ENCODE assay signal across 13 cellular contexts in the genomic region with DNA sequence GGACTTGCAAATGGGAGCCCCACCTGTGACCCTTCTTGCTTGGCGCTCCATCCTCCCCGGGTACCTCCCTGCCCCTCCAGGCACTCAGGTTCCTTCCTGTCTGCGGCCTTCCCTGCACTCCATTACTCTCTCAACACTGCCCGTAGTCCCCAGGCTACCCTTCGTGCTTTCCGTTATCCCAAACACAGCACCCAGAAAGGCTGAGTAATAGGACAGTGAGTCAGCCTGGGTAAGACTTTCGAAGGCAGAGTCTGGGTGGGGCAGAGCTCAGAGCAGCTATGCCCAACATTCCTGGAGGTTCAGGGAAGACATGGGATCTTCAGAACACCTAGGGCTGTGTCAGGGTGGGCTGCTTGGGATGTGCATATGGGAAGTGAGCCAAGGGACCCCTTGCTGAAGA. TPM values are rescaled to one million over a fixed set of nuclear protein-coding genes. Genes with fewer than 3 reads are reported as not detected.
DNase-seq lines count a peak whose midpoint lies in the region; ATAC-seq and TF ChIP-seq lines count a peak whose summit lies in the region.
"Had no signal": no experiment of that assay in that cellular context is flagged by ENCODE, and none has a peak within 500 bp of the region (broad histone marks: within the 10 kb centered on the region; RNA-seq: fewer than 3 reads in every experiment).

No MANE protein-coding gene starts in this region.

- H3K27ac ChIP-seq in mesodermal cell (ENCODE audit: low read depth, low read length, severe bottlenecking), result peak overlapping the region; percentile 49
- H3K27ac ChIP-seq: colonic mucosa, left ventricle myocardium inferior, spleen had no signal

- DNase-seq in Caki2 (ENCODE audit: low read depth) (peak; percentile 46), MV-4-11 (lab: John Stamatoyannopoulos, UW) (peak; percentile 52), choroid plexus epithelial cell (ENCODE audit: low read depth) (peak; percentile 80), NCI-H2171 treated with DMSO at 0.1 percent for 48 hours (lab: John Stamatoyannopoulos, UW) (no peak)
- DNase-seq: colonic mucosa, left ventricle myocardium inferior, NCI-H1048, SHP77 treated with DMSO at 0.1 percent for 48 hours, spleen had no signal

- H3K4me3 ChIP-seq in choroid plexus epithelial cell (ENCODE audit: low read depth, low read length) (no peak overlapping the region), mesodermal cell (ENCODE audit: extremely low read depth, insufficient read depth, low read length, poor library complexity, severe bottlenecking) (no peak overlapping the region)
- H3K4me3 ChIP-seq: colonic mucosa, left ventricle myocardium inferior, spleen had no signal

- TF ChIP-seq CTCF in choroid plexus epithelial cell (conservative IDR thresholded peaks at IDR 0.05; ENCODE audit: low read depth, low read length), result no peak

- H3K9me3 ChIP-seq in mesodermal cell (ENCODE audit: control insufficient read depth, low read length), result no peaks in the 10 kb centered on the region
- H3K9me3 ChIP-seq: colonic mucosa, left ventricle myocardium inferior, spleen had no signal

- H3K4me1 ChIP-seq in mesodermal cell (ENCODE audit: control insufficient read depth, insufficient read depth, low read length, poor library complexity, severe bottlenecking), result peaks cover 11% of the 10 kb centered on the region
- H3K4me1 ChIP-seq: colonic mucosa, left ventricle myocardium inferior had no signal

- ATAC-seq in HG02798 (IDR thresholded peaks at IDR 0.05; ENCODE audit: poor library complexity, unreplicated experiment), result no peak
- no peak for ATAC-seq in HG02970 (IDR thresholded peaks at IDR 0.05; ENCODE audit: low FRiP score, unreplicated experiment)
- ATAC-seq in HG03469 (IDR thresholded peaks at IDR 0.05; ENCODE audit: unreplicated experiment), result no peak

- H3K36me3 ChIP-seq in mesodermal cell (ENCODE audit: control insufficient read depth, insufficient read depth, low read length), result peaks cover 4% of the 10 kb centered on the region
- H3K36me3 ChIP-seq: colonic mucosa had no signal

- WGBS in mesodermal cell (ENCODE audit: insufficient coverage in 2 of 2), 2 experiments, result 72% methylated on average over 7 of the region's 7 CpGs; no CpG with 5 or more reads in 1 of the 2 experiments

- in situ Hi-C loops in Caki2 (cut with HindIII; ENCODE audit: low pct_unique_long_range_greater_than_20kb, low sequenced_read_pairs), result no loop called here

RNA-seq across cellular contexts. Expression of gene C16orf74, which starts 16.7 kb away (rescaled TPM):
- total RNA-seq in Caki2 (2014; rRNA removed; shearing (Covaris generic); ENCODE audit: low replicate concordance), result 25.9 and 27.2 TPM in 2 replicates
- 4.1 TPM for polyA plus RNA-seq in mesodermal cell (2013, experiment 1 of 2)
- 2.3 TPM for polyA plus RNA-seq in mesodermal cell (2013, experiment 2 of 2)

RNA-seq across cellular contexts. Expression of gene EMC8, which starts 31.8 kb away (rescaled TPM):
- 56.4 and 86.9 TPM in 2 replicates for total RNA-seq in Caki2 (2014; rRNA removed; shearing (Covaris generic); ENCODE audit: low replicate concordance)
- polyA plus RNA-seq in mesodermal cell (2013, experiment 1 of 2), result 34.8 TPM
- polyA plus RNA-seq in mesodermal cell (2013, experiment 2 of 2), result 33.5 TPM

RNA-seq across cellular contexts. Expression of gene COX4I1, which starts 31.9 kb away (rescaled TPM):
- total RNA-seq in Caki2 (2014; rRNA removed; shearing (Covaris generic); ENCODE audit: low replicate concordance), result 914 and 925 TPM in 2 replicates
- polyA plus RNA-seq in mesodermal cell (2013, experiment 1 of 2), result 656 TPM
- 596 TPM for polyA plus RNA-seq in mesodermal cell (2013, experiment 2 of 2)
